Comparison of ENCODE assay signal across 8 cellular contexts in genomic region chr14:29222671-29223268, GRCh38.
A peak's percentile ranks its signal among the peaks of the same experiment; 100 is the strongest.
DNase-seq lines count a peak whose midpoint lies in the region; ATAC-seq and TF ChIP-seq lines count a peak whose summit lies in the region.

No MANE protein-coding gene starts in this region.

- H3K27me3 ChIP-seq in foreskin keratinocyte, result peaks cover 7% of the 10 kb centered on the region

- TF ChIP-seq CTCF in HFF-Myc (IDR thresholded peaks at IDR 0.05; ENCODE audit: low read depth, low read length, missing control alignments), result peak; percentile 74
- TF ChIP-seq CTCF in foreskin keratinocyte (conservative IDR thresholded peaks at IDR 0.05), result peak; percentile 62

- ATAC-seq in foreskin keratinocyte (no peak), HG03135 (IDR thresholded peaks at IDR 0.05; ENCODE audit: unreplicated experiment) (no peak), GM18519 (IDR thresholded peaks at IDR 0.05; ENCODE audit: low FRiP score, unreplicated experiment) (no peak), left ventricle myocardium superior (no peak), GM21786 (IDR thresholded peaks at IDR 0.05; ENCODE audit: unreplicated experiment) (no peak)

- no peak overlapping the region for H3K27ac ChIP-seq in foreskin keratinocyte

- intact Hi-C loops in left ventricle myocardium superior (cut with micrococcal nuclease), result loop anchor here (5.0 kb wide), 1 partner anchor 970 kb away; no protein-coding TSS in a partner anchor

- DNase-seq in AG08396 (ENCODE audit: low spot score), result peak; percentile 27
- DNase-seq in HFF-Myc (ENCODE audit: extremely low read depth, low read depth), result peak; percentile 37
- DNase-seq in OCI-M1 (lab: John Stamatoyannopoulos, UW), result peak; percentile 41
- DNase-seq in foreskin keratinocyte, result no peak
- DNase-seq in left ventricle myocardium superior, result no peak

- H3K4me1 ChIP-seq in foreskin keratinocyte, result no peaks in the 10 kb centered on the region

- H3K4me3 ChIP-seq in HFF-Myc (replicated peaks; ENCODE audit: low read depth, low read length), result no peak overlapping the region

Comparison
In these comparisons a context has a peak if more than half of its experiments do, and no peak if none do; other contexts are left out.
1. DNase-seq: peak in AG08396 (single experiment), HFF-Myc (single experiment) and OCI-M1 (single experiment); none in foreskin keratinocyte (0 of 2) and left ventricle myocardium superior (single experiment).